14 cellular contexts compared by ENCODE assay signal in genomic region chr19:44912854-44913253, GRCh38. TPM values are rescaled to one million over a fixed set of nuclear protein-coding genes. Genes with fewer than 3 reads are reported as not detected.
DNase-seq lines count a peak whose midpoint lies in the region; FAIRE-seq and TF ChIP-seq lines count a peak whose summit lies in the region.
"Had no signal": no experiment of that assay in that cellular context is flagged by ENCODE, and none has a peak within 500 bp of the region (broad histone marks: within the 10 kb centered on the region; RNA-seq: fewer than 3 reads in every experiment).

No MANE protein-coding gene starts in this region.

- H3K27ac ChIP-seq in MM.1S (ENCODE audit: low read length): no peak overlapping the region
- H3K27ac ChIP-seq in WERI-Rb-1: no peak overlapping the region
- H3K27ac ChIP-seq: body of pancreas had no signal

- no peak overlapping the region for H3K4me2 ChIP-seq in MM.1S (ENCODE audit: low read depth, low read length)

- H2AFZ ChIP-seq in MM.1S (ENCODE audit: low read length): no peak overlapping the region

- TF ChIP-seq CTCF in neural crest cell (conservative IDR thresholded peaks at IDR 0.05) (no peak), MM.1S (IDR thresholded peaks at IDR 0.05; ENCODE audit: low read length) (no peak), WERI-Rb-1 (IDR thresholded peaks at IDR 0.05; ENCODE audit: low read depth, low read length) (no peak)

- H3K36me3 ChIP-seq in H7 (replicated peaks; ENCODE audit: control insufficient read depth, insufficient read depth, low read length) (peaks cover 4% of the 10 kb centered on the region), MM.1S (replicated peaks; ENCODE audit: insufficient read depth, low read length) (no peaks in the 10 kb centered on the region), WERI-Rb-1 (no peaks in the 10 kb centered on the region)
- H3K36me3 ChIP-seq: BE2C had no signal

- no peak overlapping the region for H3K9ac ChIP-seq in MM.1S (ENCODE audit: low read length)

- peak overlapping the region; percentile 45 for H3K4me3 Mint-ChIP-seq in neural crest cell

- no peaks in the 10 kb centered on the region for H3F3A ChIP-seq in MM.1S (ENCODE audit: insufficient read depth, low read length)

- H3K9me3 ChIP-seq in MM.1S (replicated peaks; ENCODE audit: insufficient read depth, low read length) (no peaks in the 10 kb centered on the region), WERI-Rb-1 (ENCODE audit: severe bottlenecking) (no peaks in the 10 kb centered on the region)
- H3K9me3 ChIP-seq: BE2C, body of pancreas had no signal

- H3K27me3 ChIP-seq in H7 (ENCODE audit: control insufficient read depth, insufficient read depth, low read length) (no peaks in the 10 kb centered on the region), MM.1S (replicated peaks; ENCODE audit: insufficient read depth, low read length) (peaks cover 40% of the 10 kb centered on the region), WERI-Rb-1 (ENCODE audit: insufficient read depth, low read depth, severe bottlenecking) (no peaks in the 10 kb centered on the region)
- H3K27me3 ChIP-seq: BE2C, body of pancreas had no signal

- peaks cover 10% of the 10 kb centered on the region for H3K27me3 Mint-ChIP-seq in neural crest cell (ENCODE audit: low read depth)

- no peak overlapping the region for H3K27ac Mint-ChIP-seq in neural crest cell (ENCODE audit: unreplicated experiment)

- H3K79me2 ChIP-seq in MM.1S (ENCODE audit: low read length): no peaks in the 10 kb centered on the region

- H3K36me3 Mint-ChIP-seq in neural crest cell (ENCODE audit: low read depth): no peaks in the 10 kb centered on the region

- DNase-seq in H7 (peak; percentile 24), cerebellum (ENCODE audit: low spot score) (peak; percentile 22), neural crest cell (ENCODE audit: low read depth, low spot score) (no peak), MM.1S (no peak), GM19239 (ENCODE audit: insufficient read length, low spot score) (no peak), WERI-Rb-1 (no peak)
- DNase-seq: activated CD8-positive, alpha-beta memory T cell treated with anti-CD3 and anti-CD28 coated beads for 24 hours; BE2C; KBM-7; stimulated activated CD4-positive, alpha-beta T cell treated with anti-CD3 and anti-CD28 coated beads, Interleukin-15, amount 100 ng/mL, for 24 hours had no signal

- no peaks in the 10 kb centered on the region for H3K9me2 ChIP-seq in MM.1S (replicated peaks; ENCODE audit: insufficient read depth, low read length)

- H3K4me3 ChIP-seq in H7 (ENCODE audit: insufficient read depth, low read depth, low read length) (no peak overlapping the region), MM.1S (ENCODE audit: low read length) (no peak overlapping the region), WERI-Rb-1 (ENCODE audit: low read depth, low read length) (no peak overlapping the region)
- H3K4me3 ChIP-seq: body of pancreas had no signal

- no peaks in the 10 kb centered on the region for H3K9me3 Mint-ChIP-seq in neural crest cell

- H4K20me1 ChIP-seq in MM.1S (ENCODE audit: insufficient read depth, low read length): no peaks in the 10 kb centered on the region

- no peak for FAIRE-seq in GM19239 (lab: Jason Lieb, UNC)

- H3K4me1 Mint-ChIP-seq in neural crest cell: peaks cover 26% of the 10 kb centered on the region

- no peaks in the 10 kb centered on the region for H3K4me1 ChIP-seq in MM.1S (ENCODE audit: low read length)

RNA-seq across cellular contexts. Expression of gene APOC1, which starts 1.6 kb away (rescaled TPM):
- 65.6 and 139 TPM in 2 replicates for total RNA-seq in H7 (2014; rRNA removed; shearing (Covaris generic))
- total RNA-seq in cerebellum: 3.7 TPM
- total RNA-seq in neural crest cell: 24.9 and 25.4 TPM in 2 replicates

RNA-seq across cellular contexts. Expression of gene APOE, which starts 7.3 kb away (rescaled TPM):
- 826 and 994 TPM in 2 replicates for total RNA-seq in H7 (2014; rRNA removed; shearing (Covaris generic))
- total RNA-seq in cerebellum (52.8 TPM), neural crest cell (12.2 and 13.1 TPM in 2 replicates)

RNA-seq across cellular contexts. Expression of gene TOMM40, which starts 21.8 kb away (rescaled TPM):
- total RNA-seq in H7 (2014; rRNA removed; shearing (Covaris generic)): 160 and 204 TPM in 2 replicates
- total RNA-seq in cerebellum (22.0 TPM), neural crest cell (141 and 147 TPM in 2 replicates)

RNA-seq across cellular contexts. Expression of gene APOC4, which starts 29.2 kb away (rescaled TPM):
- not detected in 2 replicates for total RNA-seq in H7 (2014; rRNA removed; shearing (Covaris generic))
- total RNA-seq in cerebellum: not detected
- not detected in 2 replicates for total RNA-seq in neural crest cell
- total RNA-seq: body of pancreas, mesenteric fat pad, SK-MEL-5, subcutaneous adipose tissue had no signal

RNA-seq across cellular contexts. Expression of gene APOC2, which starts 33.0 kb away (rescaled TPM):
- total RNA-seq in H7 (2014; rRNA removed; shearing (Covaris generic)): not detected in 2 replicates
- 0.91 TPM for total RNA-seq in cerebellum
- total RNA-seq in neural crest cell: not detected in 2 replicates
- total RNA-seq: body of pancreas had no signal

Comparison
In these comparisons a context has a peak if more than half of its experiments do, and no peak if none do; other contexts are left out.
1. DNase-seq: peak in H7 (single experiment) and cerebellum (single experiment); none in neural crest cell (single experiment), MM.1S (single experiment), GM19239 (single experiment) and WERI-Rb-1 (single experiment).
2. RNA of gene APOE, which starts 7.3 kb away (total RNA-seq): 826 to 994 TPM in H7; 52.8 TPM in cerebellum (single experiment) and 12.2 to 13.1 TPM in neural crest cell; every median in the first group is over 10 times any median in the second.